In genomic region chr7:73503229-73503628, GRCh38 we compare ENCODE assay signal across 26 cellular contexts. TPM values are rescaled to one million over a fixed set of nuclear protein-coding genes. Genes with fewer than 3 reads are reported as not detected.
DNase-seq lines count a peak whose midpoint lies in the region; ATAC-seq and TF ChIP-seq lines count a peak whose summit lies in the region.
"Had no signal": no experiment of that assay in that cellular context is flagged by ENCODE, and none has a peak within 500 bp of the region (broad histone marks: within the 10 kb centered on the region; RNA-seq: fewer than 3 reads in every experiment).

No MANE protein-coding gene starts in this region.

- H3K36me3 ChIP-seq in HEK293 (ENCODE audit: control insufficient read depth in 2 of 2, insufficient read depth in 1 of 2, low read length in 2 of 2): peaks cover 84 to 90% of the 10 kb centered on the region in 2 experiments
- H3K36me3 ChIP-seq in PC-9 (ENCODE audit: low read depth): peaks cover 55% of the 10 kb centered on the region

- POLR2A ChIA-PET in HEK293 (lab: Yijun Ruan, JAX) (no interaction called here), PC-9 (lab: Charles Lee; ENCODE audit: unreplicated experiment) (interaction anchor here (0.6 kb wide), 1 partner anchor 731 kb away, joined by 4 read pairs; no protein-coding TSS in a partner anchor), WTC11 (lab: Charles Lee) (no interaction called here)

- H3K4me1 ChIP-seq in HEK293 (ENCODE audit: control insufficient read depth, insufficient read depth, low read length) (no peaks in the 10 kb centered on the region), PC-9 (replicated peaks; ENCODE audit: insufficient read depth) (no peaks in the 10 kb centered on the region)
- H3K4me1 ChIP-seq: BLaER1 had no signal

- H3F3A ChIP-seq in PC-9 (ENCODE audit: insufficient read depth, low read depth): peaks cover 13% of the 10 kb centered on the region

- BruUV-seq in PC-9 (replicated peaks; lab: Mats Ljungman, UMichigan): TSS peak; percentile 6

- no peak for DNase-seq in PC-9
- DNase-seq in WTC11 (ENCODE audit: low spot score): no peak
- no peak for DNase-seq in effector memory CD8-positive, alpha-beta T cell
- DNase-seq in nucleus accumbens (lab: John Stamatoyannopoulos, UW): no peak
- DNase-seq: 8988T; ACHN; BE2C; C1 segment of cervical spinal cord; CD4-positive, alpha-beta memory T cell; CD4-positive, CD25-positive, alpha-beta regulatory T cell; CD8-positive, alpha-beta memory T cell; COR-L47; DMS 273 treated with DMSO at 0.1 percent for 48 hours; DMS153; DMS53; DMS79; DND-41; EL; GDM1 had no signal

- H3K27ac Mint-ChIP-seq in WTC11: no peak overlapping the region
- peak overlapping the region; percentile 65 to 70 for H3K27ac Mint-ChIP-seq in effector memory CD8-positive, alpha-beta T cell

- no peaks in the 10 kb centered on the region for H3K27me3 ChIP-seq in PC-9 (ENCODE audit: insufficient read depth, low read depth)
- H3K27me3 ChIP-seq: BE2C, BLaER1 had no signal

- H3K4me3 ChIP-seq in HEK293 (ENCODE audit: low read depth, low read length) (no peak overlapping the region), PC-9 (no peak overlapping the region)
- H3K4me3 ChIP-seq: BLaER1, GM12878 had no signal

- ATAC-seq in WTC11: no peak
- no peak for ATAC-seq in effector memory CD8-positive, alpha-beta T cell (replicated peaks)
- ATAC-seq in HG03354 (IDR thresholded peaks at IDR 0.05; ENCODE audit: poor library complexity, severe bottlenecking, unreplicated experiment): no peak
- no peak for ATAC-seq in GM21529 (IDR thresholded peaks at IDR 0.05; ENCODE audit: unreplicated experiment)
- no peak for ATAC-seq in HG02884 (IDR thresholded peaks at IDR 0.05; ENCODE audit: unreplicated experiment)
- ATAC-seq: GM12878 had no signal

- no peaks in the 10 kb centered on the region for H3K9me3 Mint-ChIP-seq in WTC11
- no peaks in the 10 kb centered on the region for H3K9me3 Mint-ChIP-seq in effector memory CD8-positive, alpha-beta T cell
- H3K9me3 Mint-ChIP-seq: CD14-positive monocyte; CD4-positive, CD25-positive, alpha-beta regulatory T cell; CD8-positive, alpha-beta memory T cell had no signal

- H3K4me1 Mint-ChIP-seq in WTC11: no peaks in the 10 kb centered on the region
- peaks cover 3 to 18% of the 10 kb centered on the region in 2 donors for H3K4me1 Mint-ChIP-seq in effector memory CD8-positive, alpha-beta T cell (ENCODE audit: low read depth in 2 of 2)
- H3K4me1 Mint-ChIP-seq: CD14-positive monocyte had no signal

- CTCF ChIA-PET in HEK293 (lab: Yijun Ruan, JAX) (no interaction called here), PC-9 (lab: Charles Lee) (no interaction called here), WTC11 (lab: Charles Lee) (no interaction called here)

- no peak for TF ChIP-seq CTCF in HEK293 (tag by site-specific recombination; IDR thresholded peaks at IDR 0.05)
- no peak for TF ChIP-seq CTCF in PC-9 (conservative IDR thresholded peaks at IDR 0.05)
- no peak for TF ChIP-seq CTCF in WTC11 (IDR thresholded peaks at IDR 0.05)

- H3K4me3 Mint-ChIP-seq in WTC11: no peak overlapping the region
- no peak overlapping the region for H3K4me3 Mint-ChIP-seq in effector memory CD8-positive, alpha-beta T cell
- H3K4me3 Mint-ChIP-seq: CD14-positive monocyte; CD4-positive, alpha-beta memory T cell; CD4-positive, CD25-positive, alpha-beta regulatory T cell; CD8-positive, alpha-beta memory T cell had no signal

- H3K9me2 ChIP-seq in PC-9 (ENCODE audit: insufficient read depth): no peaks in the 10 kb centered on the region

- peaks cover 39% of the 10 kb centered on the region for H4K20me1 ChIP-seq in PC-9 (ENCODE audit: insufficient read depth)

- peaks cover 69% of the 10 kb centered on the region for H3K36me3 Mint-ChIP-seq in WTC11
- H3K36me3 Mint-ChIP-seq in effector memory CD8-positive, alpha-beta T cell (ENCODE audit: insufficient read depth): peaks cover 93% of the 10 kb centered on the region

- H3K27ac ChIP-seq in HEK293 (ENCODE audit: extremely low read depth, low read depth, low read length): no peak overlapping the region
- no peak overlapping the region for H3K27ac ChIP-seq in PC-9
- H3K27ac ChIP-seq: BLaER1 had no signal

- H3K79me2 ChIP-seq in PC-9 (ENCODE audit: low read depth): peaks cover 4% of the 10 kb centered on the region

- no peak overlapping the region for H2AFZ ChIP-seq in PC-9

- intact Hi-C loops in PC-9 (cut with micrococcal nuclease; ENCODE audit: unreplicated experiment): no loop called here

- H3K9me3 ChIP-seq in HEK293 (ENCODE audit: control insufficient read depth, insufficient read depth, low read depth, low read length) (no peaks in the 10 kb centered on the region), PC-9 (ENCODE audit: insufficient read depth, low read depth) (no peaks in the 10 kb centered on the region)
- H3K9me3 ChIP-seq: BE2C, BLaER1 had no signal

- no peak overlapping the region for H3K4me2 ChIP-seq in PC-9
- H3K4me2 ChIP-seq: BLaER1 had no signal

- no peaks in the 10 kb centered on the region for H3K27me3 Mint-ChIP-seq in WTC11 (ENCODE audit: low read depth)
- H3K27me3 Mint-ChIP-seq in effector memory CD8-positive, alpha-beta T cell: no peaks in the 10 kb centered on the region
- H3K27me3 Mint-ChIP-seq: CD4-positive, alpha-beta memory T cell; CD4-positive, CD25-positive, alpha-beta regulatory T cell; CD8-positive, alpha-beta memory T cell had no signal

TF ChIP-seq in HEK293, 187 proteins besides CTCF, POLR2A, EP300 and RAD21:
- TF ChIP-seq ZNF48 (tag by site-specific recombination; IDR thresholded peaks at IDR 0.05) (no peak), ZNF121 (tag by site-specific recombination; IDR thresholded peaks at IDR 0.05) (peak; percentile 81), ZFP69B (tag by site-specific recombination; IDR thresholded peaks at IDR 0.05) (no peak)

TF ChIP-seq in WTC11, 78 proteins besides CTCF, POLR2A, EP300 and RAD21:
- TF ChIP-seq ZNF121 (CRISPR knock-in tag; IDR thresholded peaks at IDR 0.05) (peak; percentile 65; the same call in 1 of the 2 replicates), ATF6 (CRISPR knock-in tag; IDR thresholded peaks at IDR 0.05) (no peak)

RNA-seq across cellular contexts. Expression of gene BAZ1B, which starts 18.9 kb away (rescaled TPM):
- 73.6 and 88.4 TPM in 2 replicates for total RNA-seq in PC-9 (2021)
- 64.9 to 66.5 TPM (median 66.3 TPM) in 3 replicates for total RNA-seq in WTC11 (2021)

RNA-seq across cellular contexts. Expression of gene BCL7B, which starts 54.3 kb away (rescaled TPM):
- 57.1 and 70.4 TPM in 2 replicates for total RNA-seq in PC-9 (2021)
- 26.0 to 28.5 TPM (median 27.7 TPM) in 3 replicates for total RNA-seq in WTC11 (2021)

Comparison
In these comparisons a context has a peak if more than half of its experiments do, and no peak if none do; other contexts are left out.
1. Of the 8 proteins assayed by ChIP-seq in both HEK293 and WTC11: peak only in HEK293: none; only in WTC11: none; in both: ZNF121; in neither: 7.